Comparison of ENCODE assay signal across 2 cellular contexts in the genomic region with DNA sequence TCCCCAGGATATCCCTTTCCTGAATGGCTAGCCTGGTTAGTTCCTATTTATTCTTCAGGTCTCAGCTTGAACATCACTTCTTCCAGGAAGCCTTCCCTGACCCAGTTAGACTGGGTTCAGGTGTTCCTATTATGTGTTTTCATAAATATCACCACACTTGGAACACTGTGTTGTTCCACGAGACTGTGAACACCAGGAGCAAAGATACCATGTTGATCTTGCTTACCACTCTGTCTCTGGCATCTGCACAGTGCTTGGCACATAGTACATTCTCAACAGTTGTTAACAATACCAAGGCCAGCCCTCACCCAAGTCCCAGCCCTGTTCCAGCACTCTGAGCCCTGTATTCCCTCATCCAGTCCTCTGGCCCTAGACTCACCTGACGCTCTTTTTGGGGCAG.
TF ChIP-seq lines count a peak whose summit lies in the region.

No MANE protein-coding gene starts in this region.

TF ChIP-seq in IMR-90, 13 proteins besides CTCF, POLR2A, EP300 and RAD21:
- TF ChIP-seq RCOR1 (IDR thresholded peaks at IDR 0.05; ENCODE audit: insufficient replicate concordance, low read length) = no peak
- TF ChIP-seq CHD1 (IDR thresholded peaks at IDR 0.05; ENCODE audit: low read depth, low read length) = no peak
- TF ChIP-seq RFX5 (IDR thresholded peaks at IDR 0.05; ENCODE audit: low read depth, low read length) = no peak
- TF ChIP-seq, protein P1, sequence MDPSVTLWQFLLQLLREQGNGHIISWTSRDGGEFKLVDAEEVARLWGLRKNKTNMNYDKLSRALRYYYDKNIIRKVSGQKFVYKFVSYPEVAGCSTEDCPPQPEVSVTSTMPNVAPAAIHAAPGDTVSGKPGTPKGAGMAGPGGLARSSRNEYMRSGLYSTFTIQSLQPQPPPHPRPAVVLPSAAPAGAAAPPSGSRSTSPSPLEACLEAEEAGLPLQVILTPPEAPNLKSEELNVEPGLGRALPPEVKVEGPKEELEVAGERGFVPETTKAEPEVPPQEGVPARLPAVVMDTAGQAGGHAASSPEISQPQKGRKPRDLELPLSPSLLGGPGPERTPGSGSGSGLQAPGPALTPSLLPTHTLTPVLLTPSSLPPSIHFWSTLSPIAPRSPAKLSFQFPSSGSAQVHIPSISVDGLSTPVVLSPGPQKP (IDR thresholded peaks at IDR 0.05; ENCODE audit: borderline replicate concordance, low read depth, low read length) = no peak
- TF ChIP-seq SMC3 (IDR thresholded peaks at IDR 0.05; ENCODE audit: low read depth, low read length) = no peak
- TF ChIP-seq, protein P2, sequence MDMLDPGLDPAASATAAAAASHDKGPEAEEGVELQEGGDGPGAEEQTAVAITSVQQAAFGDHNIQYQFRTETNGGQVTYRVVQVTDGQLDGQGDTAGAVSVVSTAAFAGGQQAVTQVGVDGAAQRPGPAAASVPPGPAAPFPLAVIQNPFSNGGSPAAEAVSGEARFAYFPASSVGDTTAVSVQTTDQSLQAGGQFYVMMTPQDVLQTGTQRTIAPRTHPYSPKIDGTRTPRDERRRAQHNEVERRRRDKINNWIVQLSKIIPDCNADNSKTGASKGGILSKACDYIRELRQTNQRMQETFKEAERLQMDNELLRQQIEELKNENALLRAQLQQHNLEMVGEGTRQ (IDR thresholded peaks at IDR 0.05; ENCODE audit: low read depth, low read length) = no peak
- TF ChIP-seq CEBPB (IDR thresholded peaks at IDR 0.05; ENCODE audit: low read depth, low read length) = no peak
- TF ChIP-seq MXI1 (IDR thresholded peaks at IDR 0.05; ENCODE audit: borderline replicate concordance, low read depth, low read length) = no peak
- no peak for TF ChIP-seq FOS (IDR thresholded peaks at IDR 0.05; ENCODE audit: low read depth, low read length)
- no peak for TF ChIP-seq MAZ (IDR thresholded peaks at IDR 0.05; ENCODE audit: borderline replicate concordance, low read depth, low read length)
- TF ChIP-seq NFE2L2 (IDR thresholded peaks at IDR 0.05; ENCODE audit: low read depth, low read length) = no peak
- no peak for TF ChIP-seq BHLHE40 (IDR thresholded peaks at IDR 0.05; ENCODE audit: low read depth, low read length)
- no peak for TF ChIP-seq MAFK (IDR thresholded peaks at IDR 0.05; ENCODE audit: low read depth, low read length)
TF ChIP-seq in IMR-90: peak in this region for 0.

TF ChIP-seq in endothelial cell of umbilical vein, 7 proteins besides CTCF, POLR2A, EP300 and RAD21:
- TF ChIP-seq EZH2 (IDR thresholded peaks at IDR 0.05; ENCODE audit: borderline replicate concordance, low read depth, low read length, severe bottlenecking) = no peak
- TF ChIP-seq JUN (IDR thresholded peaks at IDR 0.05; ENCODE audit: borderline replicate concordance, insufficient read depth, insufficient read length, low read depth) = no peak
- TF ChIP-seq POLR2AphosphoS5 (IDR thresholded peaks at IDR 0.05; ENCODE audit: insufficient read depth, low read depth, low read length) = peak; percentile 6
